ENCODE assay signal across 1 cellular context in the genomic region with DNA sequence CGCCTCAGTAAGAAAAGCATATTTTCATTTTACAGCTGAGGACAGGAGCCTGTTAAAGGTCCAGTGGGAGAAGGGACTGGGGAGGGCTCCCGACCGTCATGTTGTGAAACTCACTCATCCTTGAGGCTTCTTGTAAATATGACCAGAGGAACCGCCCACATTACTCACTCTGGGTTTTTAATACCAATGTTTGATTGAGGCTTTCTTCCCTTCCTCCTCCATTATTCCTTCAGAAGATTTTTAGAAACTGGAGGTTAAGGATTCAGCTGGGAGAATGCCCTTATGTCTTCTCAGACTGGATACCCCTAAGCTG.
TF ChIP-seq lines count a peak whose summit lies in the region.

No MANE protein-coding gene starts in this region.

TF ChIP-seq in SK-N-SH, 30 proteins besides CTCF, POLR2A, EP300 and RAD21 (continued from another document):
- no peak for TF ChIP-seq PBX3 (IDR thresholded peaks at IDR 0.05)
- TF ChIP-seq TCF12 (IDR thresholded peaks at IDR 0.05): no peak
- no peak for TF ChIP-seq FOSL2 (IDR thresholded peaks at IDR 0.05; ENCODE audit: borderline replicate concordance, low read depth)
- TF ChIP-seq FOXJ3 (CRISPR knock-in tag; IDR thresholded peaks at IDR 0.05): no peak
- no peak for TF ChIP-seq TAF1 (IDR thresholded peaks at IDR 0.05; ENCODE audit: borderline replicate concordance, low read depth, low read length)
- TF ChIP-seq JUND (IDR thresholded peaks at IDR 0.05): no peak
- no peak for TF ChIP-seq TEAD4 (IDR thresholded peaks at IDR 0.05; ENCODE audit: borderline replicate concordance, insufficient read depth)
- TF ChIP-seq MXI1 (IDR thresholded peaks at IDR 0.05; ENCODE audit: low read depth, low read length): no peak
- no peak for TF ChIP-seq YY1 (IDR thresholded peaks at IDR 0.05; ENCODE audit: low read depth)
